Comparison of ENCODE assay signal across 10 cellular contexts in genomic region chr7:114944742-114945625, GRCh38. TPM values are rescaled to one million over a fixed set of nuclear protein-coding genes. Genes with fewer than 3 reads are reported as not detected.
DNase-seq lines count a peak whose midpoint lies in the region; ATAC-seq lines count a peak whose summit lies in the region.
"Had no signal": no experiment of that assay in that cellular context is flagged by ENCODE, and none has a peak within 500 bp of the region (broad histone marks: within the 10 kb centered on the region; RNA-seq: fewer than 3 reads in every experiment).

No MANE protein-coding gene starts in this region.

- no peaks in the 10 kb centered on the region for H3K27me3 ChIP-seq in right cardiac atrium (ENCODE audit: control insufficient read depth, insufficient read depth)

- H3K27ac ChIP-seq in right cardiac atrium (ENCODE audit: low read length): peak overlapping the region; percentile 80

- H3K4me3 ChIP-seq in right cardiac atrium (ENCODE audit: low read length): peak overlapping the region; percentile 30

- no peaks in the 10 kb centered on the region for H3K4me1 ChIP-seq in right cardiac atrium (ENCODE audit: control insufficient read depth, insufficient read depth, low read length)

- intact Hi-C loops in right cardiac atrium (cut with DNase I): no loop called here

- H3K9me3 ChIP-seq in right cardiac atrium (ENCODE audit: control insufficient read depth, low read length): no peaks in the 10 kb centered on the region

- peak; percentile 74 for DNase-seq in ELR (ENCODE audit: low read depth)
- DNase-seq in amniotic epithelial cell (ENCODE audit: low read depth): peak; percentile 77
- peak; percentile 86 to 91 (median 87) for DNase-seq in right cardiac atrium
- DNase-seq in retina: peak; percentile 31
- DNase-seq in NCI-H2196 (lab: John Stamatoyannopoulos, UW; ENCODE audit: unreplicated experiment): no peak
- DNase-seq in NCI-H524 treated with DMSO at 0.1 percent for 48 hours (lab: John Stamatoyannopoulos, UW): no peak
- DNase-seq: activated gamma-delta T cell treated with Interleukin-2 at 50 U/mL for 16 hours, trophoblast cell had no signal

- 61% methylated on average over 19 of the region's 19 CpGs for WGBS in right cardiac atrium

- peak; percentile 92 to 98 for ATAC-seq in right cardiac atrium
- ATAC-seq in HG03439 (IDR thresholded peaks at IDR 0.05; ENCODE audit: unreplicated experiment): no peak
- ATAC-seq in GM21737 (IDR thresholded peaks at IDR 0.05; ENCODE audit: unreplicated experiment): no peak

RNA-seq across cellular contexts. Expression of gene MDFIC, which starts 23.1 kb away (rescaled TPM):
- 10 to 100 TPM; 18.6 to 23.8 (median 22.2) TPM for total RNA-seq in right cardiac atrium
- polyA plus RNA-seq in right cardiac atrium: 9.2 TPM

Comparison
In these comparisons a context has a peak if more than half of its experiments do, and no peak if none do; other contexts are left out.
1. DNase-seq: peak in ELR (single experiment), amniotic epithelial cell (single experiment), right cardiac atrium (3 of 3) and retina (single experiment); none in NCI-H2196 (single experiment) and NCI-H524 treated with DMSO at 0.1 percent for 48 hours (single experiment).
2. ATAC-seq: peak in right cardiac atrium (2 of 2); none in HG03439 (single experiment) and GM21737 (single experiment).